In genomic region chr3:52428151-52429005, GRCh38 we compare ENCODE assay signal across 8 cellular contexts. TPM values are rescaled to one million over a fixed set of nuclear protein-coding genes. Genes with fewer than 3 reads are reported as not detected.
A peak's percentile ranks its signal among the peaks of the same experiment; 100 is the strongest.
DNase-seq lines count a peak whose midpoint lies in the region; TF ChIP-seq lines count a peak whose summit lies in the region.

No MANE protein-coding gene starts in this region.

- H3K4me2 ChIP-seq in SU-DHL-6 (ENCODE audit: low read depth, low read length, poor library complexity, severe bottlenecking), result no peak overlapping the region

- H3K27ac ChIP-seq in SU-DHL-6 (ENCODE audit: low read depth, low read length) (no peak overlapping the region), endodermal cell (ENCODE audit: low read depth, low read length) (no peak overlapping the region), tibial artery (no peak overlapping the region)

- no peaks in the 10 kb centered on the region for H3K9me3 Mint-ChIP-seq in endodermal cell

- peaks cover 24% of the 10 kb centered on the region for H3K4me1 Mint-ChIP-seq in endodermal cell

- WGBS in endodermal cell (ENCODE audit: insufficient coverage in 1 of 2, insufficient read length in 1 of 2), 2 experiments, result 6 to 37% methylated on average over 2 to 7 of the region's 7 CpGs

- H3K9ac ChIP-seq in SU-DHL-6 (ENCODE audit: low read length), result no peak overlapping the region
- H3K9ac ChIP-seq in endodermal cell (ENCODE audit: extremely low read depth, low read length, poor library complexity, severe bottlenecking), result no peak overlapping the region

- no peaks in the 10 kb centered on the region for H3K27me3 ChIP-seq in SU-DHL-6 (ENCODE audit: low read length)
- H3K27me3 ChIP-seq in endodermal cell (ENCODE audit: control insufficient read depth, insufficient read depth, low read length, poor library complexity, severe bottlenecking), result no peaks in the 10 kb centered on the region
- no peaks in the 10 kb centered on the region for H3K27me3 ChIP-seq in tibial artery

- H3K36me3 ChIP-seq in SU-DHL-6 (ENCODE audit: low read length) (no peaks in the 10 kb centered on the region), endodermal cell (ENCODE audit: control insufficient read depth, insufficient read depth, low read length) (no peaks in the 10 kb centered on the region), tibial artery (no peaks in the 10 kb centered on the region)

- no peak overlapping the region for H2AFZ ChIP-seq in SU-DHL-6 (ENCODE audit: low read depth, low read length, severe bottlenecking)

- TF ChIP-seq CTCF in LNCAP (IDR thresholded peaks at IDR 0.05) (peak; percentile 81), SU-DHL-6 (IDR thresholded peaks at IDR 0.05; ENCODE audit: insufficient read depth, low read length, poor library complexity, severe bottlenecking) (peak; percentile 90), endodermal cell (conservative IDR thresholded peaks at IDR 0.05) (peak; percentile 85), tibial artery (IDR thresholded peaks at IDR 0.05) (peak; percentile 55 to 63)

- DNase-seq in NCI-H748 (lab: John Stamatoyannopoulos, UW; ENCODE audit: unreplicated experiment), result peak; percentile 52
- no peak for DNase-seq in NCI-H748 treated with DMSO at 0.1 percent for 48 hours (lab: John Stamatoyannopoulos, UW)
- peak; percentile 75 for DNase-seq in endodermal cell
- DNase-seq in medulla oblongata (ENCODE audit: extremely low spot score), result peak; percentile 92
- DNase-seq in tibial artery, result peak; percentile 67 to 74
- DNase-seq in HuH-7 (ENCODE audit: low spot score), result no peak

- H3F3A ChIP-seq in SU-DHL-6 (ENCODE audit: insufficient read depth), result no peaks in the 10 kb centered on the region; the same call in 1 of the 2 replicates

- intact Hi-C loops in tibial artery (cut with DNase I; ENCODE audit: low total_unique reads), result loop anchor here (2.0 kb wide), 1 partner anchor 18 kb away; no protein-coding TSS in a partner anchor

- no peaks in the 10 kb centered on the region for H3K9me2 ChIP-seq in SU-DHL-6 (replicated peaks; ENCODE audit: insufficient read depth, low read length)

- no peak overlapping the region for H3K27ac Mint-ChIP-seq in endodermal cell

- no peak overlapping the region for H3K4me3 Mint-ChIP-seq in endodermal cell

- no peaks in the 10 kb centered on the region for H4K20me1 ChIP-seq in SU-DHL-6 (ENCODE audit: low read depth, low read length)

- no peaks in the 10 kb centered on the region for H3K36me3 Mint-ChIP-seq in endodermal cell (ENCODE audit: low read depth)

- peaks cover 12% of the 10 kb centered on the region for H3K4me1 ChIP-seq in endodermal cell (ENCODE audit: control insufficient read depth, insufficient read depth, low read length)
- peaks cover 0 to 10% (median 0%) of the 10 kb centered on the region in 4 donors for H3K4me1 ChIP-seq in tibial artery

- H3K4me3 ChIP-seq in SU-DHL-6 (ENCODE audit: insufficient read depth, low read length, poor library complexity, severe bottlenecking) (no peak overlapping the region), endodermal cell (ENCODE audit: low read length) (no peak overlapping the region), tibial artery (no peak overlapping the region)

- no peaks in the 10 kb centered on the region for H3K79me2 ChIP-seq in SU-DHL-6 (ENCODE audit: insufficient read depth, low read length)

- H3K27me3 Mint-ChIP-seq in endodermal cell (ENCODE audit: insufficient read depth), result no peaks in the 10 kb centered on the region

- H3K9me3 ChIP-seq in SU-DHL-6 (ENCODE audit: insufficient read depth, low read length), result no peaks in the 10 kb centered on the region
- H3K9me3 ChIP-seq in endodermal cell (ENCODE audit: control insufficient read depth, low read length), result no peaks in the 10 kb centered on the region
- no peaks in the 10 kb centered on the region for H3K9me3 ChIP-seq in tibial artery

RNA-seq across cellular contexts. Expression of gene SEMA3G, which starts 16.5 kb away (rescaled TPM):
- 1 to 10 TPM; 2.5 to 8.6 TPM for total RNA-seq in endodermal cell
- polyA plus RNA-seq in endodermal cell (2013, experiment 1 of 2), result 1.9 TPM
- polyA plus RNA-seq in endodermal cell (2013, experiment 2 of 2), result 1.5 TPM

RNA-seq across cellular contexts. Expression of gene PHF7, which starts 17.9 kb away (rescaled TPM):
- 10 to 100 TPM; 10.9 to 12.7 TPM for total RNA-seq in endodermal cell
- polyA plus RNA-seq in endodermal cell (2013, experiment 1 of 2), result 15.3 TPM
- 17.0 TPM for polyA plus RNA-seq in endodermal cell (2013, experiment 2 of 2)

RNA-seq across cellular contexts. Expression of gene BAP1, which starts 18.6 kb away (rescaled TPM):
- total RNA-seq in endodermal cell, result 100 to 1,000 TPM in 1 of 2 donors, 10 to 100 TPM in 1; 94.5 to 100 TPM
- polyA plus RNA-seq in endodermal cell (2013, experiment 1 of 2), result 80.1 TPM
- 71.0 TPM for polyA plus RNA-seq in endodermal cell (2013, experiment 2 of 2)

RNA-seq across cellular contexts. Expression of gene TNNC1, which starts 25.5 kb away (rescaled TPM):
- total RNA-seq in endodermal cell, result 10 to 100 TPM; 44.8 to 64.6 TPM
- polyA plus RNA-seq in endodermal cell (2013, experiment 1 of 2), result 30.4 TPM
- 36.1 TPM for polyA plus RNA-seq in endodermal cell (2013, experiment 2 of 2)

RNA-seq across cellular contexts. Expression of gene NISCH, which starts 27.0 kb away (rescaled TPM):
- total RNA-seq in endodermal cell, result 100 to 1,000 TPM; 151 to 156 TPM
- polyA plus RNA-seq in endodermal cell (2013, experiment 1 of 2), result 124 TPM
- 99.4 TPM for polyA plus RNA-seq in endodermal cell (2013, experiment 2 of 2)

Comparison
In these comparisons a context has a peak if more than half of its experiments do, and no peak if none do; other contexts are left out.
1. DNase-seq: peak in NCI-H748 (single experiment), endodermal cell (single experiment), medulla oblongata (single experiment) and tibial artery (2 of 2); none in NCI-H748 treated with DMSO at 0.1 percent for 48 hours (single experiment) and HuH-7 (single experiment).
2. Peak in every context shown above with its lines, with median percentiles within 50 percentile points of each other: CTCF ChIP-seq.